Comparison of ENCODE assay signal across 12 cellular contexts in genomic region chr10:131973160-131973951, GRCh38. TPM values are rescaled to one million over a fixed set of nuclear protein-coding genes. Genes with fewer than 3 reads are reported as not detected.
A peak's percentile ranks its signal among the peaks of the same experiment; 100 is the strongest.
DNase-seq lines count a peak whose midpoint lies in the region; ATAC-seq and TF ChIP-seq lines count a peak whose summit lies in the region.
"Had no signal": no experiment of that assay in that cellular context is flagged by ENCODE, and none has a peak within 500 bp of the region (broad histone marks: within the 10 kb centered on the region; RNA-seq: fewer than 3 reads in every experiment).

No MANE protein-coding gene starts in this region.

- TF ChIP-seq CTCF in CD4-positive, alpha-beta T cell (IDR thresholded peaks at IDR 0.05) = no peak
- TF ChIP-seq CTCF in RWPE1 (conservative IDR thresholded peaks at IDR 0.05; ENCODE audit: low read depth) = no peak
- no peak for TF ChIP-seq CTCF in osteoblast (IDR thresholded peaks at IDR 0.05; ENCODE audit: extremely low read depth, low read depth, low read length)

- peak in 1 of 10 experiments; percentile 14 for DNase-seq in CD4-positive, alpha-beta T cell
- DNase-seq in RWPE1 (ENCODE audit: low spot score) = no peak
- peak; percentile 10 to 37 for DNase-seq in cerebellar nuclear complex (lab: John Stamatoyannopoulos, UW)
- no peak for DNase-seq in osteoblast (ENCODE audit: insufficient read length, low spot score, missing footprints)
- no peak for DNase-seq in NCI-H1417 (lab: John Stamatoyannopoulos, UW)
- no peak for DNase-seq in DMS79 treated with DMSO at 0.1 percent for 48 hours (lab: John Stamatoyannopoulos, UW)
- DNase-seq: Caco-2, NCI-H1105 treated with DMSO at 0.1 percent for 48 hours, occipital lobe had no signal

- H3K4me3 Mint-ChIP-seq in CD4-positive, alpha-beta T cell = peak overlapping the region; percentile 91

- peaks cover 68% of the 10 kb centered on the region for H3K79me2 ChIP-seq in osteoblast (ENCODE audit: insufficient read depth, low read length)

- H3K36me3 Mint-ChIP-seq in CD4-positive, alpha-beta T cell (ENCODE audit: low read depth) = peaks cover 57% of the 10 kb centered on the region

- H3K9me3 Mint-ChIP-seq in CD4-positive, alpha-beta T cell = no peaks in the 10 kb centered on the region

- H3K36me3 ChIP-seq in osteoblast (ENCODE audit: insufficient read depth, low read length) = peaks cover 30% of the 10 kb centered on the region

- POLR2A ChIA-PET in CD4-positive, alpha-beta T cell (lab: Charles Lee) = interaction anchor here (0.6 to 4.2 kb wide), 11 partner anchors 8 to 87 kb away, joined by 3 to 21 read pairs (median 5); partner anchors contain the start of genes BNIP3 and PPP2R2D
- POLR2A ChIA-PET in RWPE1 (lab: Yijun Ruan, JAX; ENCODE audit: low non-redundant PET) = no interaction called here

- H3K4me2 ChIP-seq in osteoblast (ENCODE audit: insufficient read depth, low read length) = peak overlapping the region; percentile 72

- peak overlapping the region; percentile 30 for H3K4me3 ChIP-seq in osteoblast (ENCODE audit: insufficient read depth, low read length)
- H3K4me3 ChIP-seq: thoracic aorta had no signal

- H3K27ac ChIP-seq in CD4-positive, alpha-beta T cell (ENCODE audit: low read depth, low read length) = peak overlapping the region; percentile 80
- peak overlapping the region; percentile 48; the same call in 1 of the 2 replicates for H3K27ac ChIP-seq in RWPE1
- H3K27ac ChIP-seq in osteoblast (ENCODE audit: low read depth, low read length) = no peak overlapping the region
- H3K27ac ChIP-seq: thoracic aorta had no signal

- no peaks in the 10 kb centered on the region for H3K27me3 Mint-ChIP-seq in CD4-positive, alpha-beta T cell

- no peak overlapping the region for H2AFZ ChIP-seq in osteoblast (ENCODE audit: low read length)

- peak overlapping the region; percentile 94 for H3K27ac Mint-ChIP-seq in CD4-positive, alpha-beta T cell

- H3K27me3 ChIP-seq in CD4-positive, alpha-beta T cell (ENCODE audit: control insufficient read depth, insufficient read depth, low read length) = no peaks in the 10 kb centered on the region
- no peaks in the 10 kb centered on the region for H3K27me3 ChIP-seq in osteoblast (ENCODE audit: insufficient read depth, low read length)

- CTCF ChIA-PET in CD4-positive, alpha-beta T cell (lab: Charles Lee) = interaction anchor here (1.1 to 2.2 kb wide), 2 partner anchors 50 to 88 kb away, joined by 4 to 7 read pairs; no protein-coding TSS in a partner anchor
- CTCF ChIA-PET in RWPE1 (lab: Yijun Ruan, JAX) = interaction anchor here (2.1 kb wide), 1 partner anchor 50 kb away, joined by 10 read pairs; no protein-coding TSS in a partner anchor

- H3K9me3 ChIP-seq in CD4-positive, alpha-beta T cell (ENCODE audit: control insufficient read depth, low read length) = no peaks in the 10 kb centered on the region
- H3K9me3 ChIP-seq in osteoblast (ENCODE audit: low read depth, low read length) = no peaks in the 10 kb centered on the region
- H3K9me3 ChIP-seq: Caco-2, thoracic aorta had no signal

- ATAC-seq in CD4-positive, alpha-beta T cell (ENCODE audit: poor library complexity) = peak; percentile 55
- ATAC-seq in GM19467 (IDR thresholded peaks at IDR 0.05; ENCODE audit: unreplicated experiment) = no peak
- ATAC-seq in GM18861 (IDR thresholded peaks at IDR 0.05; ENCODE audit: unreplicated experiment) = no peak

- H3K4me1 Mint-ChIP-seq in CD4-positive, alpha-beta T cell (ENCODE audit: low read depth) = peaks cover 73% of the 10 kb centered on the region

- peaks cover 10% of the 10 kb centered on the region for H3K4me1 ChIP-seq in osteoblast (ENCODE audit: insufficient read depth, low read length)
- H3K4me1 ChIP-seq: Caco-2 had no signal

- peaks cover 35% of the 10 kb centered on the region for H4K20me1 ChIP-seq in osteoblast (ENCODE audit: insufficient read depth, low read length)

- intact Hi-C loops in CD4-positive, alpha-beta T cell (cut with DNase I, micrococcal nuclease) = loop anchor here (2.0 to 10.0 kb wide), 2 partner anchors 73 to 181 kb away; partner anchors contain the start of gene PPP2R2D (in 1 of the 2)

RNA-seq across cellular contexts. Expression of gene BNIP3, which starts 8.4 kb away (rescaled TPM):
- total RNA-seq in CD4-positive, alpha-beta T cell = 10 to 100 TPM; 21.0 to 23.6 TPM
- total RNA-seq in osteoblast = 53.0 and 112 TPM in 2 replicates

Comparison
In these comparisons a context has a peak if more than half of its experiments do, and no peak if none do; other contexts are left out.
1. DNase-seq: peak in cerebellar nuclear complex (2 of 2); none in RWPE1 (single experiment), osteoblast (single experiment), NCI-H1417 (0 of 3) and DMS79 treated with DMSO at 0.1 percent for 48 hours (single experiment).